ENCODE assay signal across 8 cellular contexts in genomic region chr22:35961480-35961902, GRCh38.
A peak's percentile ranks its signal among the peaks of the same experiment; 100 is the strongest.
DNase-seq lines count a peak whose midpoint lies in the region; ATAC-seq and TF ChIP-seq lines count a peak whose summit lies in the region.

No MANE protein-coding gene starts in this region.

- WGBS in adrenal gland, 4 donors = 34 to 51% (median 40%) methylated on average over 3 of the region's 3 CpGs

- peak overlapping the region in 2 of 5 donors; percentile 33 to 61 for H3K27ac ChIP-seq in adrenal gland
- peak overlapping the region; percentile 66 for H3K27ac ChIP-seq in rectal smooth muscle tissue (ENCODE audit: low read depth, low read length)

- in situ Hi-C loops in HAP-1 (cut with MboI; ENCODE audit: low sequenced_read_pairs) = no loop called here

- H3K9me3 ChIP-seq in HAP-1 (no peaks in the 10 kb centered on the region), adrenal gland (replicated peaks in 1 of 3) (no peaks in the 10 kb centered on the region)

- no peak overlapping the region for H3K27ac Mint-ChIP-seq in activated CD4-positive, alpha-beta T cell treated with anti-CD3 and anti-CD28 coated beads, Interleukin-2, amount 10 ng/mL, durations not matched to agents 7 days and 5 days

- POLR2A ChIA-PET in activated CD4-positive, alpha-beta T cell treated with anti-CD3 and anti-CD28 coated beads, Interleukin-2, amount 10 ng/mL, durations not matched to agents 7 days and 5 days (lab: Charles Lee) = no interaction called here

- no peak for TF ChIP-seq CTCF in adrenal gland (IDR thresholded peaks at IDR 0.05)

- DNase-seq in HAP-1 (ENCODE audit: low spot score in 2 of 2) (peak; percentile 51 to 52), adrenal gland (peak; percentile 16 to 68 (median 29)), left ventricle myocardium superior (peak; percentile 38), RKO (ENCODE audit: low spot score) (no peak)
- DNase-seq in activated CD4-positive, alpha-beta T cell treated with anti-CD3 and anti-CD28 coated beads, Interleukin-2, amount 10 ng/mL, durations not matched to agents 7 days and 5 days = no peak

- TF ChIP-seq POLR2A in adrenal gland (IDR thresholded peaks at IDR 0.05) = no peak

- H3K9ac ChIP-seq in rectal smooth muscle tissue (ENCODE audit: low read length) = no peak overlapping the region

- no peak overlapping the region for H3K4me3 Mint-ChIP-seq in activated CD4-positive, alpha-beta T cell treated with anti-CD3 and anti-CD28 coated beads, Interleukin-2, amount 10 ng/mL, durations not matched to agents 7 days and 5 days

- H3K4me3 ChIP-seq in HAP-1 (no peak overlapping the region), adrenal gland (peak overlapping the region in 1 of 4 donors; percentile 27), rectal smooth muscle tissue (ENCODE audit: low read length) (no peak overlapping the region)

- no peaks in the 10 kb centered on the region for H3K4me1 Mint-ChIP-seq in activated CD4-positive, alpha-beta T cell treated with anti-CD3 and anti-CD28 coated beads, Interleukin-2, amount 10 ng/mL, durations not matched to agents 7 days and 5 days

- no peaks in the 10 kb centered on the region for H3K36me3 Mint-ChIP-seq in activated CD4-positive, alpha-beta T cell treated with anti-CD3 and anti-CD28 coated beads, Interleukin-2, amount 10 ng/mL, durations not matched to agents 7 days and 5 days (ENCODE audit: low read depth)

- H3K9me3 Mint-ChIP-seq in activated CD4-positive, alpha-beta T cell treated with anti-CD3 and anti-CD28 coated beads, Interleukin-2, amount 10 ng/mL, durations not matched to agents 7 days and 5 days = no peaks in the 10 kb centered on the region

- H3K4me1 ChIP-seq in HAP-1 = no peaks in the 10 kb centered on the region; the same call in 1 of the 2 replicates
- H3K4me1 ChIP-seq in adrenal gland (replicated peaks in 1 of 2) = peaks cover 4 to 72% of the 10 kb centered on the region in 2 donors
- H3K4me1 ChIP-seq in rectal smooth muscle tissue (ENCODE audit: control insufficient read depth, insufficient read depth, low read length) = peaks cover 25% of the 10 kb centered on the region

- intact Hi-C loops in adrenal gland (cut with DNase I) (loop anchor here in 1 of 2 donors (10.0 kb wide), 1 partner anchor 63 kb away; the partner anchor contains the start of gene RBFOX2), left ventricle myocardium superior (cut with micrococcal nuclease) (no loop called here)

- H3K36me3 ChIP-seq in HAP-1 (replicated peaks) = no peaks in the 10 kb centered on the region
- no peaks in the 10 kb centered on the region for H3K36me3 ChIP-seq in adrenal gland (replicated peaks in 1 of 2)
- H3K36me3 ChIP-seq in rectal smooth muscle tissue (ENCODE audit: control insufficient read depth, insufficient read depth, low read length) = no peaks in the 10 kb centered on the region

- CTCF ChIA-PET in activated CD4-positive, alpha-beta T cell treated with anti-CD3 and anti-CD28 coated beads, Interleukin-2, amount 10 ng/mL, durations not matched to agents 7 days and 5 days (lab: Charles Lee) = interaction anchor here (1.3 kb wide), 1 partner anchor 10 kb away, joined by 3 read pairs; no protein-coding TSS in a partner anchor

- peaks cover 1% of the 10 kb centered on the region for H3K27me3 Mint-ChIP-seq in activated CD4-positive, alpha-beta T cell treated with anti-CD3 and anti-CD28 coated beads, Interleukin-2, amount 10 ng/mL, durations not matched to agents 7 days and 5 days

- peak; percentile 91 for ATAC-seq in left ventricle myocardium superior
- ATAC-seq in GM18517 (IDR thresholded peaks at IDR 0.05; ENCODE audit: unreplicated experiment) = no peak
- ATAC-seq in GM21529 (IDR thresholded peaks at IDR 0.05; ENCODE audit: unreplicated experiment) = no peak

- H3K27me3 ChIP-seq in HAP-1 (ENCODE audit: low read depth) (no peaks in the 10 kb centered on the region), adrenal gland (no peaks in the 10 kb centered on the region), rectal smooth muscle tissue (ENCODE audit: control insufficient read depth, insufficient read depth, low read length) (no peaks in the 10 kb centered on the region)

Comparison
In these comparisons a context has a peak if more than half of its experiments do, and no peak if none do; other contexts are left out.
1. DNase-seq: peak in HAP-1 (2 of 2), adrenal gland (7 of 7) and left ventricle myocardium superior (single experiment); none in RKO (single experiment) and activated CD4-positive, alpha-beta T cell treated with anti-CD3 and anti-CD28 coated beads, Interleukin-2, amount 10 ng/mL, durations not matched to agents 7 days and 5 days (single experiment).